In the genomic region with DNA sequence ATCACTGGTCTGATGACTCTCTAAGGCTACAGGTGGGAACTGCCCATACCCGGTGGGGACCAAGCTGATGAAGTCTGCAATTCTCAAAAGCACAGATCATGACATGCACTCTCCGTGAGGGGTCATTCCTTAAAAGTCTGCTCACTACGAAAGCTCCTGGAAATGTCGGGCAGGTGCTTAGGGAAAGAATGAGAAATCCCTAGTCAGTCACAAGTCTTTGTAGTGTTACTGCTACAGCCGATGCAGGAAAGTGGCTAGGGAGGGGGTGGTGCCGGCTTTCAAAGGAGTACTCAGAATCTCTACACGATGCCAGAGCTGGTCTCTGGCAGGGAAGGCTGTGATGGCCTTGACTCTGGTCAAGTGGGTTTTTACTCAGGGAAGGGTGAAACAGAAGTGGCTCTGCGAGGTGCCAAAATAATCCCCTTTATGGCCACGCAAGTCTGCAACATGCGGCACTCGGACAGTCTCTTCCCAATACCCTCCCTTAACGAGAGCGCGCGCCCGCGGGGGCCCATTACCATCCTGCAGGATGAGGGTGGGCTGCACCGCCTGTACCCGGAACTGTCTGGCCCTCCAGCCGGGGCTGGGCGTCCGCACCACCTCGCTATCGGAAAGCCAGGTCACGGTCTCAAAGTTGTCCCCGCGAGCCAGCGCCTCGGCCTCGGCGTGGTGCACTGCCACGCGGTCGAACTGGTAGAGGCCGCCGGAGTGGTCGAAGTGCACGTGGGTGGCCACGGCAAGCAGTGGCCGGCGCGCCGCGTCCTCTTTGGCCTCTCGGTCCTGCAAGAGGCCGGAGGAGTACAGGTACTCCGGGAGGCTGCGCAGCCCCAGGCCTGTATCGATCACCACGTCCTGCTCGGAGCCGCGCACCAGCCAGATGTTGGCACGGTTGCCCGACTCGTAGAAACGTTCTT, we compare ENCODE assay signal across 8 cellular contexts. TPM values are rescaled to one million over a fixed set of nuclear protein-coding genes. Genes with fewer than 3 reads are reported as not detected.
DNase-seq lines count a peak whose midpoint lies in the region; ATAC-seq, FAIRE-seq and TF ChIP-seq lines count a peak whose summit lies in the region.

No MANE protein-coding gene starts in this region.

- no peak overlapping the region for H3K4ac ChIP-seq in H9 (ENCODE audit: low read depth, low read length)

- H3T11ph ChIP-seq in H9 (ENCODE audit: low read length), result no peak overlapping the region

- no peak overlapping the region for H2AK5ac ChIP-seq in H9 (ENCODE audit: insufficient read length, low read length)

- H3K4me2 ChIP-seq in H9 (ENCODE audit: insufficient read depth, insufficient read length, low read length), result peak overlapping the region; percentile 69

- H3K36me3 Mint-ChIP-seq in H9 (ENCODE audit: insufficient read depth in 1 of 3, low read depth in 3 of 3), result peaks cover 9 to 24% (median 10%) of the 10 kb centered on the region in 3 experiments; a peak in 6 of 7 replicates

- no peak overlapping the region for H3K56ac ChIP-seq in H9 (ENCODE audit: insufficient read length, low read depth, low read length)

- H3K18ac ChIP-seq in H9 (ENCODE audit: insufficient read length, low read depth, low read length), result peak overlapping the region; percentile 36

- H2BK15ac ChIP-seq in H9 (ENCODE audit: low read depth, low read length), result no peak overlapping the region

- no peak overlapping the region for H2BK12ac ChIP-seq in H9 (ENCODE audit: insufficient read length, low read depth, low read length)

- TF ChIP-seq CTCF in H9 (conservative IDR thresholded peaks at IDR 0.05), result no peak
- TF ChIP-seq CTCF in WERI-Rb-1 (IDR thresholded peaks at IDR 0.05; ENCODE audit: low read depth, low read length), result no peak
- no peak for TF ChIP-seq CTCF in lung (IDR thresholded peaks at IDR 0.05; ENCODE audit: control extremely low read depth, extremely low read depth)

- no peak overlapping the region for H2AFZ ChIP-seq in H9 (ENCODE audit: low read length)

- H4K5ac ChIP-seq in H9 (ENCODE audit: insufficient read length, low read depth, low read length), result no peak overlapping the region

- no peak overlapping the region for H4K91ac ChIP-seq in H9 (ENCODE audit: insufficient read length, low read depth, low read length)

- H3K9me3 ChIP-seq in H9 (ENCODE audit: control insufficient read depth, low read depth, low read length) (no peaks in the 10 kb centered on the region), MG63 (no peaks in the 10 kb centered on the region; the same call in 1 of the 2 replicates), WERI-Rb-1 (ENCODE audit: severe bottlenecking) (no peaks in the 10 kb centered on the region), duodenal mucosa (ENCODE audit: control insufficient read depth in 1 of 2, low read length in 2 of 2) (no peaks in the 10 kb centered on the region), lung (ENCODE audit: control insufficient read depth in 2 of 2, insufficient read depth in 1 of 2, low read length in 1 of 2) (no peaks in the 10 kb centered on the region)

- peaks cover 2 to 3% of the 10 kb centered on the region in 2 experiments; a peak in 2 of 5 replicates for H3K9me3 Mint-ChIP-seq in H9

- ATAC-seq in lung (ENCODE audit: insufficient read depth, low FRiP score), result peak; percentile 36
- no peak for ATAC-seq in HG03439 (IDR thresholded peaks at IDR 0.05; ENCODE audit: unreplicated experiment)

- H3K9ac ChIP-seq in H9 (ENCODE audit: extremely low read depth, insufficient read length, low read length) (peak overlapping the region; percentile 67), duodenal mucosa (ENCODE audit: low read depth in 1 of 2, low read length in 2 of 2) (peak overlapping the region; percentile 71 to 83)

- H2BK5ac ChIP-seq in H9 (ENCODE audit: insufficient read length, low read length), result no peak overlapping the region

- H3K23ac ChIP-seq in H9 (ENCODE audit: insufficient read length, low read depth, low read length), result no peak overlapping the region

- H3K36me3 ChIP-seq in MG63 (peaks cover 15% of the 10 kb centered on the region), WERI-Rb-1 (no peaks in the 10 kb centered on the region), duodenal mucosa (ENCODE audit: control insufficient read depth in 1 of 2, insufficient read depth in 2 of 2, low read length in 2 of 2) (no peaks in the 10 kb centered on the region), lung (ENCODE audit: control insufficient read depth in 2 of 2, insufficient read depth in 2 of 2, low read length in 2 of 2) (no peaks in the 10 kb centered on the region)

- H3K79me1 ChIP-seq in H9 (ENCODE audit: insufficient read depth, low read depth, low read length, poor library complexity, severe bottlenecking), result no peaks in the 10 kb centered on the region

- no peak overlapping the region for H2BK120ac ChIP-seq in H9 (ENCODE audit: low read depth, low read length, poor library complexity, severe bottlenecking)

- DNase-seq in GM12892 (ENCODE audit: insufficient read length) (peak; percentile 17), H9 (peak; percentile 59), MG63 (peak; percentile 53), WERI-Rb-1 (peak; percentile 30), lung (ENCODE audit: low spot score) (peak; percentile 44)
- peak; percentile 3 to 18 (median 6) for DNase-seq in stimulated activated CD4-positive, alpha-beta T cell treated with anti-CD3 and anti-CD28 coated beads, TNF-alpha, amount 100 ng/mL, for 48 hours (ENCODE audit: low read depth in 3 of 3)

- H3K14ac ChIP-seq in H9 (ENCODE audit: insufficient read depth, low read length), result peak overlapping the region; percentile 0; the same call in 1 of the 2 replicates

- H3K27ac Mint-ChIP-seq in H9, result peak overlapping the region; percentile 83 to 93 (median 83); a peak in 5 of 7 replicates

- no peaks in the 10 kb centered on the region for H4K20me1 ChIP-seq in H9 (ENCODE audit: control insufficient read depth, insufficient read depth, insufficient read length)

- no peak overlapping the region for H4K8ac ChIP-seq in H9 (replicated peaks; ENCODE audit: insufficient read length, low read depth, low read length)

- peaks cover 12% of the 10 kb centered on the region for H3K23me2 ChIP-seq in H9 (ENCODE audit: insufficient read length, low read depth, low read length, poor library complexity, severe bottlenecking)

- H3K27me3 ChIP-seq in H9 (ENCODE audit: insufficient read depth, low read length) (no peaks in the 10 kb centered on the region), MG63 (no peaks in the 10 kb centered on the region), WERI-Rb-1 (ENCODE audit: insufficient read depth, low read depth, severe bottlenecking) (no peaks in the 10 kb centered on the region), duodenal mucosa (ENCODE audit: control insufficient read depth in 1 of 2, insufficient read depth in 2 of 2, low read length in 2 of 2) (no peaks in the 10 kb centered on the region), lung (ENCODE audit: control insufficient read depth, insufficient read depth) (no peaks in the 10 kb centered on the region)

- H3K4me3 ChIP-seq in MG63, result peak overlapping the region; percentile 69
- H3K4me3 ChIP-seq in WERI-Rb-1 (ENCODE audit: low read depth, low read length), result peak overlapping the region; percentile 55
- peak overlapping the region; percentile 97 to 100 for H3K4me3 ChIP-seq in duodenal mucosa (ENCODE audit: low read depth in 1 of 2, low read length in 2 of 2)
- H3K4me3 ChIP-seq in lung, result peak overlapping the region; percentile 93

- peak; percentile 24 for FAIRE-seq in GM12892 (lab: Jason Lieb, UNC)

- peaks cover 36 to 51% of the 10 kb centered on the region in 2 experiments for H3K4me1 Mint-ChIP-seq in H9

- H3K27ac ChIP-seq in H9 (ENCODE audit: insufficient read length, low read depth, low read length) (no peak overlapping the region), WERI-Rb-1 (peak overlapping the region; percentile 84), duodenal mucosa (ENCODE audit: low read depth, low read length) (no peak overlapping the region), lung (ENCODE audit: low read depth in 1 of 2, low read length in 1 of 2) (peak overlapping the region; percentile 64 to 87)

- peaks cover 7% of the 10 kb centered on the region; the same call in 1 of the 2 replicates for H3K4me1 ChIP-seq in H9 (ENCODE audit: insufficient read depth, low read length)
- H3K4me1 ChIP-seq in duodenal mucosa (ENCODE audit: control insufficient read depth in 1 of 2, insufficient read depth in 2 of 2, low read length in 2 of 2), result peaks cover 6 to 18% of the 10 kb centered on the region in 2 donors
- H3K4me1 ChIP-seq in lung (ENCODE audit: control insufficient read depth in 2 of 2, insufficient read depth in 2 of 2, low read length in 2 of 2), result peaks cover 3 to 4% of the 10 kb centered on the region in 2 donors

- H3K79me2 ChIP-seq in H9 (ENCODE audit: insufficient read depth, low read length), result peaks cover 2% of the 10 kb centered on the region; the same call in 1 of the 2 replicates

- H3K27me3 Mint-ChIP-seq in H9 (ENCODE audit: low read depth), result no peaks in the 10 kb centered on the region; the same call in 1 of the 2 replicates

- no peak for TF ChIP-seq POLR2A in GM12892 (IDR thresholded peaks at IDR 0.05; ENCODE audit: low read depth, low read length)

- no CpG with 5 or more reads among the region's 57 CpGs for WGBS in H9 (ENCODE audit: extremely low coverage, insufficient read length, low lambda C conversion rate)
- 1% methylated on average over 57 of the region's 57 CpGs for WGBS in lung, 2 donors

- H2BK20ac ChIP-seq in H9 (ENCODE audit: low read depth, low read length, poor library complexity, severe bottlenecking), result no peak overlapping the region

- peak overlapping the region; percentile 93 to 98 for H3K4me3 Mint-ChIP-seq in H9

RNA-seq across cellular contexts. Expression of gene MBLAC2, which starts 1.0 kb away (rescaled TPM):
- polyA plus RNA-seq in GM12892 (2012; ENCODE audit: missing spikeins), result 4.3 TPM
- total RNA-seq in H9 (2021) (4.7 and 4.9 TPM in 2 replicates), lung (1 to 10 TPM; 4.6 to 6.5 TPM)
- total RNA-seq in MG63 (2014; rRNA removed; shearing (Covaris generic); ENCODE audit: low replicate concordance), result 7.5 and 8.8 TPM in 2 replicates
- 1 to 10 TPM; 1.9 to 2.0 TPM for polyA plus RNA-seq in lung

RNA-seq across cellular contexts. Expression of gene POLR3G, which starts 1.1 kb away (rescaled TPM):
- polyA plus RNA-seq in GM12892 (2012; ENCODE audit: missing spikeins), result 19.5 TPM
- total RNA-seq in H9 (2021), result 73.6 and 75.4 TPM in 2 replicates
- total RNA-seq in MG63 (2014; rRNA removed; shearing (Covaris generic); ENCODE audit: low replicate concordance), result 23.9 and 49.6 TPM in 2 replicates
- 1 to 10 TPM; 1.1 to 1.3 TPM for total RNA-seq in lung
- 1 to 10 TPM; 1.3 TPM for polyA plus RNA-seq in lung

RNA-seq across cellular contexts. Expression of gene LYSMD3, which starts 55.8 kb away (rescaled TPM):
- polyA plus RNA-seq in GM12892 (2012; ENCODE audit: missing spikeins), result 7.3 TPM
- total RNA-seq in H9 (2021) (14.0 and 16.5 TPM in 2 replicates), lung (10 to 100 TPM; 18.0 to 32.8 TPM)
- total RNA-seq in MG63 (2014; rRNA removed; shearing (Covaris generic); ENCODE audit: low replicate concordance), result 5.1 and 8.5 TPM in 2 replicates
- polyA plus RNA-seq in lung, result 10 to 100 TPM in 1 of 2 donors, 1 to 10 TPM in 1; 5.7 to 10.1 TPM

Comparison
In these comparisons a context has a peak if more than half of its experiments do, and no peak if none do; other contexts are left out.
1. DNase-seq: peak in every context shown above with its lines; median percentile 59 in H9; 53 in MG63; 44 in lung; 30 in WERI-Rb-1; 17 in GM12892; 6 in stimulated activated CD4-positive, alpha-beta T cell treated with anti-CD3 and anti-CD28 coated beads, TNF-alpha, amount 100 ng/mL, for 48 hours.
2. H3K27ac ChIP-seq: peak in WERI-Rb-1 (single experiment) and lung (2 of 2); none in H9 (single experiment) and duodenal mucosa (single experiment).
3. RNA of gene POLR3G, which starts 1.1 kb away (total RNA-seq): 73.6 to 75.4 TPM in H9 and 23.9 to 49.6 TPM in MG63; 1.1 to 1.3 TPM in lung; every median in the first group is over 10 times any median in the second.
4. Peak in every context shown above with its lines, with median percentiles within 50 percentile points of each other: H3K4me3 ChIP-seq.